Comparison of ENCODE assay signal across 35 cellular contexts in the genomic region with DNA sequence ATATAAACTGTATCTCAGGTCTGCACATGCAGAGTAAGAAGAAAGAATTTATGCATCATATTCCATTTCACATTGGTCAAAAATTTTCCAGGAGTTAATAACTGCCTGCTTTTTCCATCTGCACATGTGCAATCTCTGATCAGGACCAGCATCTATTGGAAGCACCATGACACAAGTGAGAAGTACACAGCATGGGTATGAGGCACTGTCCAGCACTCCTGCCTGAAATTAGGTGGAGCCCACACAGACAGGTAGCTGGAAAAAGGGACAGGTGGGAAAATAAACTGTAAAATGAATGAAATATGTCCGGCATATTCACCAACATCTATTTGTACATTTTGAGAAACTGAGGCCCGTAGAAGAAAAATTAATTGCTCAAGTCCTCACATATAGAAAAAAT.
"Had no signal": no experiment of that assay in that cellular context is flagged by ENCODE, and none has a peak within 500 bp of the region (broad histone marks: within the 10 kb centered on the region; RNA-seq: fewer than 3 reads in every experiment).

No MANE protein-coding gene starts in this region.

- DNase-seq: Karpas-422, Kasumi-1, MG63, MM.1S, MV-4-11, NCI-H1048, NCI-H1092, NCI-H1092 treated with DMSO at 0.1 percent for 48 hours, NCI-H1105, NCI-H1105 treated with DMSO at 0.1 percent for 48 hours, NCI-H1417, NCI-H1417 treated with DMSO at 0.1 percent for 48 hours, NCI-H1436, NCI-H1436 treated with DMSO at 0.1 percent for 48 hours, NCI-H146, NCI-H1694, NCI-H1694 treated with DMSO at 0.1 percent for 48 hours, NCI-H187, NCI-H187 treated with DMSO at 0.1 percent for 48 hours, NCI-H1930, NCI-H2029, NCI-H2029 treated with DMSO at 0.1 percent for 48 hours, NCI-H2081, NCI-H2081 treated with DMSO at 0.1 percent for 48 hours, NCI-H2107, NCI-H2171, NCI-H2171 treated with DMSO at 0.1 percent for 48 hours, NCI-H2227 treated with DMSO at 0.1 percent for 48 hours, NCI-H226, NCI-H345, NCI-H446, NCI-H446 treated with DMSO at 0.1 percent for 48 hours, NCI-H510A, NCI-H510A treated with DMSO at 0.1 percent for 48 hours, NCI-H524 had no signal

- H3K36me3 ChIP-seq: MG63 had no signal

- H3K4me3 ChIP-seq: MG63 had no signal

- H3K9me3 ChIP-seq: MG63 had no signal

- H3K27me3 ChIP-seq: MG63 had no signal
